1 cellular context compared by ENCODE assay signal in genomic region chr15:85571780-85572179, GRCh38.
TF ChIP-seq lines count a peak whose summit lies in the region.

No MANE protein-coding gene starts in this region.

TF ChIP-seq in GM23338, 12 proteins besides CTCF, POLR2A, EP300 and RAD21:
- TF ChIP-seq CREB1 (CRISPR knock-in tag; IDR thresholded peaks at IDR 0.05; ENCODE audit: low read depth) = no peak
- TF ChIP-seq EZH2phosphoT487 (IDR thresholded peaks at IDR 0.05; ENCODE audit: unreplicated experiment) = no peak
- no peak for TF ChIP-seq NANOG (IDR thresholded peaks at IDR 0.05; ENCODE audit: borderline replicate concordance)
- no peak for TF ChIP-seq REST (IDR thresholded peaks at IDR 0.05; ENCODE audit: unreplicated experiment)
- no peak for TF ChIP-seq STAT1 (IDR thresholded peaks at IDR 0.05; ENCODE audit: unreplicated experiment)
- TF ChIP-seq ZNF331 (CRISPR knock-in tag; IDR thresholded peaks at IDR 0.05; ENCODE audit: low read depth) = no peak
- no peak for TF ChIP-seq ETS1 (IDR thresholded peaks at IDR 0.05)
- TF ChIP-seq JUNB (IDR thresholded peaks at IDR 0.05; ENCODE audit: unreplicated experiment) = no peak
- TF ChIP-seq ZNF462 (CRISPR knock-in tag; IDR thresholded peaks at IDR 0.05) = no peak
- no peak for TF ChIP-seq EZH2 (IDR thresholded peaks at IDR 0.05; ENCODE audit: low read depth, unreplicated experiment)
- TF ChIP-seq POLR2AphosphoS5 (IDR thresholded peaks at IDR 0.05; ENCODE audit: low read depth) = no peak
- no peak for TF ChIP-seq ZNF114 (CRISPR knock-in tag; IDR thresholded peaks at IDR 0.05)
